In the genomic region with DNA sequence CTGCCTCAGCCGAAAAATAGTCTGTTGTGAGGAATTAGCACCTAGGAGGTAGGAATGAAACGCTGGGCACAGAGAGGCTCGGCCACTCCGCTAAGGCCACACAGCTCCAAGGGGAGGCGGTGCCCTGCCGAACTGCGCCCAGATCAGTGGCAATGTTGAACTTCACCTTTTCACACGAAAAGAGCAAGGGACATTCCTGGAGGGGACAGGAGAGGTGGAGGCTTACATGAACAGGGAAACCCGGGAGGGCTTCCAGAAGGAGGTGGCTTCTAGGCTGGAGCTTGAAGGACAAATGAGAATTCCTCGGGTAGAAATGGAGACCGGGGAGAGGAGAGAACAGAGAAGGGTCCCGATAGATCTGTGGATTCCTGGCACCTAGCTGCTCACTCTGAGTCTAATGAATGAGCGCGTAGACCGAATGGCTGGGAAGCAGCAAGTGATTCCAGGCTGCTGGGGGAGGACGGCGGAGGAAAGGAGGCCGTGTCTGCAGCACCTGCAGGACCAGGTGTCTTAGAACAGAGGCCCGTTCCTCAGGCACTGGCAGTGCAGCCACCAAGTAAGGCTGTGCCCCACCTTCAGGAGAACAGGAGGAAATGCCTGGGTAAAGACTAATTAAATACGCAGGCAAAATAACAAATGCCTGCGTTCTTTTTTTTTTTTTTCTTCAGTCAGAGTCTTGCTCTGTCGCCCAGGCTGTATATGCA, we compare ENCODE assay signal across 1 cellular context.
TF ChIP-seq lines count a peak whose summit lies in the region.

No MANE protein-coding gene starts in this region.

TF ChIP-seq in IMR-90, 13 proteins besides CTCF, POLR2A, EP300 and RAD21:
- TF ChIP-seq NFE2L2 (IDR thresholded peaks at IDR 0.05; ENCODE audit: low read depth, low read length) (no peak), CEBPB (IDR thresholded peaks at IDR 0.05; ENCODE audit: low read depth, low read length) (no peak), FOS (IDR thresholded peaks at IDR 0.05; ENCODE audit: low read depth, low read length) (no peak), BHLHE40 (IDR thresholded peaks at IDR 0.05; ENCODE audit: low read depth, low read length) (no peak), RCOR1 (IDR thresholded peaks at IDR 0.05; ENCODE audit: insufficient replicate concordance, low read length) (no peak), RFX5 (IDR thresholded peaks at IDR 0.05; ENCODE audit: low read depth, low read length) (no peak), MAZ (IDR thresholded peaks at IDR 0.05; ENCODE audit: borderline replicate concordance, low read depth, low read length) (no peak), SMC3 (IDR thresholded peaks at IDR 0.05; ENCODE audit: low read depth, low read length) (no peak; the same call in 1 of the 2 replicates)
- TF ChIP-seq, protein P1, sequence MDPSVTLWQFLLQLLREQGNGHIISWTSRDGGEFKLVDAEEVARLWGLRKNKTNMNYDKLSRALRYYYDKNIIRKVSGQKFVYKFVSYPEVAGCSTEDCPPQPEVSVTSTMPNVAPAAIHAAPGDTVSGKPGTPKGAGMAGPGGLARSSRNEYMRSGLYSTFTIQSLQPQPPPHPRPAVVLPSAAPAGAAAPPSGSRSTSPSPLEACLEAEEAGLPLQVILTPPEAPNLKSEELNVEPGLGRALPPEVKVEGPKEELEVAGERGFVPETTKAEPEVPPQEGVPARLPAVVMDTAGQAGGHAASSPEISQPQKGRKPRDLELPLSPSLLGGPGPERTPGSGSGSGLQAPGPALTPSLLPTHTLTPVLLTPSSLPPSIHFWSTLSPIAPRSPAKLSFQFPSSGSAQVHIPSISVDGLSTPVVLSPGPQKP (IDR thresholded peaks at IDR 0.05; ENCODE audit: borderline replicate concordance, low read depth, low read length), result no peak
- TF ChIP-seq, protein P2, sequence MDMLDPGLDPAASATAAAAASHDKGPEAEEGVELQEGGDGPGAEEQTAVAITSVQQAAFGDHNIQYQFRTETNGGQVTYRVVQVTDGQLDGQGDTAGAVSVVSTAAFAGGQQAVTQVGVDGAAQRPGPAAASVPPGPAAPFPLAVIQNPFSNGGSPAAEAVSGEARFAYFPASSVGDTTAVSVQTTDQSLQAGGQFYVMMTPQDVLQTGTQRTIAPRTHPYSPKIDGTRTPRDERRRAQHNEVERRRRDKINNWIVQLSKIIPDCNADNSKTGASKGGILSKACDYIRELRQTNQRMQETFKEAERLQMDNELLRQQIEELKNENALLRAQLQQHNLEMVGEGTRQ (IDR thresholded peaks at IDR 0.05; ENCODE audit: low read depth, low read length), result no peak
